2 cellular contexts compared by ENCODE assay signal in genomic region chr3:179348325-179349013, GRCh38.
TF ChIP-seq lines count a peak whose summit lies in the region.

No MANE protein-coding gene starts in this region.

TF ChIP-seq in GM12891, 5 proteins besides CTCF, POLR2A, EP300 and RAD21 (continued from another document):
- TF ChIP-seq POLR2AphosphoS5 (IDR thresholded peaks at IDR 0.05; ENCODE audit: low read depth, low read length) (peak; percentile 39; the same call in 1 of the 2 replicates), SPI1 (IDR thresholded peaks at IDR 0.05; ENCODE audit: low read depth, low read length) (no peak), TAF1 (IDR thresholded peaks at IDR 0.05; ENCODE audit: low read depth, low read length) (no peak; the same call in 1 of the 2 replicates)

TF ChIP-seq in K562, 482 proteins besides CTCF, POLR2A, EP300 and RAD21 (continued from another document):
- 0 out of 2 replicates have a peak, but pooled peaks have one; percentile 13 for TF ChIP-seq ZNF592 (IDR thresholded peaks at IDR 0.05)
- peak; percentile 84 for TF ChIP-seq PKNOX1 (IDR thresholded peaks at IDR 0.05)
- TF ChIP-seq EHMT2 (IDR thresholded peaks at IDR 0.05) = no peak
- TF ChIP-seq HBP1 (CRISPR knock-in tag; IDR thresholded peaks at IDR 0.05) = no peak
- TF ChIP-seq ZNF232 (CRISPR knock-in tag; IDR thresholded peaks at IDR 0.05) = no peak
- 0 out of 2 replicates have a peak, but pooled peaks have one; percentile 32 for TF ChIP-seq HSF4 (CRISPR knock-in tag; IDR thresholded peaks at IDR 0.05; ENCODE audit: borderline replicate concordance)
- TF ChIP-seq NR1H2 (CRISPR knock-in tag; IDR thresholded peaks at IDR 0.05) = no peak
- peak; percentile 52 for TF ChIP-seq MEIS2 (IDR thresholded peaks at IDR 0.05; ENCODE audit: partially characterized antibody)
